8 cellular contexts compared by ENCODE assay signal in the genomic region with DNA sequence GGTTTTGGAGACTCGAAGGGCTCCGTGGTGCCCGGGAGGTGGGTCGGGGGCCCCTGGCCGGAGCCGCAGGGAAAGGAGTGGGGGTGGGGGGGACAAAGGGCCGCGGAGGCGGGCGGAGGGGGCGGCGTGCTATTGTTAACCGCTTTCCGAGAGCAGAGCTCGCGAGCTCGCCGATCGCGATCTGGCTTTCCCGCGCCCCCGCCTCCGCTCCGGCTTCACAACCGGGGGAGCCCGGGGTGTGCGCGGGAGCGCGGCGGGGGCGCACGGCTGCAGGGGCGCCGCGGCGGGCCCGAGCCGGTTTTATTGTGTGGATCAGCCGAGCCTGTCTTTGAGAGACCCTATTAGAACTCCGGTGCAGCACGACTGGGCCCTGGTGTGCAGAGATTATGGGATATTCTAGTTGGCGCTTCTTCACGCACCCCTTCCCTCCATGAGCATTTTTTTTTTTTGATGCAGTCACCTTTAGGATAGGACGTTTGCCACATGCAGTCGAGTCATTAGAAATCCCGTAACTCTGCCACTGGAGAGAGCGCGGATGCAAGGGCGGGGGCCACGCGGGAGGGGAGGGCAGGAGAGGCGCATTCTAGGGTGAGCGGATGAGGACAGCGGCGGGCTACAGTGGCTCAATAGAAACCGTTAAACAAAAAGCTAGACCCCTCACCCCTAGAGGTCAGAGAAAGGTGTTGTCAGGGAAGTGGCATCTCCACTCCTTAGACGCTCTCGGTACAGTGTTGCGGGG. TPM values are rescaled to one million over a fixed set of nuclear protein-coding genes. Genes with fewer than 3 reads are reported as not detected.
A peak's percentile ranks its signal among the peaks of the same experiment; 100 is the strongest.
DNase-seq lines count a peak whose midpoint lies in the region; ATAC-seq, FAIRE-seq and TF ChIP-seq lines count a peak whose summit lies in the region.

No MANE protein-coding gene starts in this region.

- H3K9me3 Mint-ChIP-seq in astrocyte (ENCODE audit: unreplicated experiment), result peaks cover 2% of the 10 kb centered on the region

- H3K27me3 ChIP-seq in astrocyte (ENCODE audit: insufficient read depth, low read length) (peaks cover 54% of the 10 kb centered on the region), iPS-20b (ENCODE audit: insufficient read depth, low read length) (peaks cover 94% of the 10 kb centered on the region)

- H3K4me3 Mint-ChIP-seq in astrocyte (ENCODE audit: unreplicated experiment), result peak overlapping the region; percentile 74

- no peak for FAIRE-seq in astrocyte (lab: Jason Lieb, UNC)

- peaks cover 16% of the 10 kb centered on the region for H3K4me1 ChIP-seq in astrocyte (ENCODE audit: insufficient read depth, low read length)
- H3K4me1 ChIP-seq in iPS-20b (ENCODE audit: insufficient read depth, low read length), result peaks cover 14% of the 10 kb centered on the region; the same call in 1 of the 2 replicates

- H3K79me2 ChIP-seq in astrocyte (ENCODE audit: insufficient read depth, low read length), result no peaks in the 10 kb centered on the region

- H3K36me3 ChIP-seq in astrocyte (ENCODE audit: insufficient read depth, low read length), result no peaks in the 10 kb centered on the region
- H3K36me3 ChIP-seq in iPS-20b (ENCODE audit: insufficient read depth, low read depth, low read length), result no peaks in the 10 kb centered on the region

- peak; percentile 72 for DNase-seq in GM03348 (ENCODE audit: low spot score)
- DNase-seq in NCI-H446 treated with DMSO at 0.1 percent for 48 hours (lab: John Stamatoyannopoulos, UW), result peak; percentile 10
- no peak for DNase-seq in astrocyte (ENCODE audit: low read depth)
- peak; percentile 46 for DNase-seq in stimulated activated CD4-positive, alpha-beta T cell treated with anti-CD3 and anti-CD28 coated beads, Interleukin-4, amount 100 ng/mL, for 1 hour
- DNase-seq in effector CD4-positive, alpha-beta T cell, result no peak

- ATAC-seq in GM21619 (IDR thresholded peaks at IDR 0.05; ENCODE audit: unreplicated experiment), result no peak
- ATAC-seq in HG03565 (IDR thresholded peaks at IDR 0.05; ENCODE audit: unreplicated experiment), result no peak

- peak overlapping the region; percentile 60 for H2AFZ ChIP-seq in astrocyte (ENCODE audit: low read depth, low read length)

- H3K27me3 Mint-ChIP-seq in astrocyte (ENCODE audit: low read depth, unreplicated experiment), result peaks cover 46% of the 10 kb centered on the region

- H3K27ac Mint-ChIP-seq in astrocyte (ENCODE audit: unreplicated experiment), result no peak overlapping the region

- TF ChIP-seq CTCF in astrocyte (IDR thresholded peaks at IDR 0.05; ENCODE audit: insufficient read depth, low read depth, low read length), result no peak

- peaks cover 7% of the 10 kb centered on the region for H4K20me1 ChIP-seq in astrocyte (ENCODE audit: insufficient read depth, low read length)

- H3K4me1 Mint-ChIP-seq in astrocyte (ENCODE audit: low read depth, unreplicated experiment), result peaks cover 9% of the 10 kb centered on the region

- H3K9ac ChIP-seq in astrocyte (ENCODE audit: low read length), result no peak overlapping the region
- H3K9ac ChIP-seq in iPS-20b (ENCODE audit: low read depth, low read length), result peak overlapping the region; percentile 59; the same call in 1 of the 2 replicates

- peak overlapping the region; percentile 89 for H3K4me2 ChIP-seq in astrocyte (ENCODE audit: low read length)

- H3K9me3 ChIP-seq in astrocyte (ENCODE audit: insufficient read depth, low read depth, low read length) (no peaks in the 10 kb centered on the region), iPS-20b (ENCODE audit: insufficient read depth, low read depth, low read length) (no peaks in the 10 kb centered on the region; the same call in 1 of the 2 replicates)

- H3K36me3 Mint-ChIP-seq in astrocyte (ENCODE audit: low read depth, unreplicated experiment), result no peaks in the 10 kb centered on the region

- H3K4me3 ChIP-seq in astrocyte (ENCODE audit: insufficient read depth, low read depth, low read length), result peak overlapping the region; percentile 44
- H3K4me3 ChIP-seq in iPS-20b (ENCODE audit: low read length), result peak overlapping the region; percentile 81

- H3K27ac ChIP-seq in astrocyte (ENCODE audit: low read depth, low read length), result no peak overlapping the region
- H3K27ac ChIP-seq in iPS-20b (ENCODE audit: low read length), result no peak overlapping the region

RNA-seq across cellular contexts. Expression of gene FGF9, which starts 3.6 kb away (rescaled TPM):
- total RNA-seq in astrocyte, result 0.22 and 0.27 TPM in 2 replicates

Comparison
In these comparisons a context has a peak if more than half of its experiments do, and no peak if none do; other contexts are left out.
1. DNase-seq: peak in GM03348 (single experiment), NCI-H446 treated with DMSO at 0.1 percent for 48 hours (single experiment) and stimulated activated CD4-positive, alpha-beta T cell treated with anti-CD3 and anti-CD28 coated beads, Interleukin-4, amount 100 ng/mL, for 1 hour (single experiment); none in astrocyte (single experiment) and effector CD4-positive, alpha-beta T cell (single experiment).